ENCODE assay signal across 7 cellular contexts in genomic region chrY:23847806-23848447, GRCh38.
DNase-seq lines count a peak whose midpoint lies in the region; ATAC-seq, FAIRE-seq and TF ChIP-seq lines count a peak whose summit lies in the region.
"Not testable (repeated sequence)": the region's sequence is repeated elsewhere in the genome, so short reads cannot be mapped to it uniquely, and the experiment has no call there.

No MANE protein-coding gene starts in this region.

- not testable (repeated sequence) for H3K27ac ChIP-seq in RWPE2 (ENCODE audit: poor library complexity, severe bottlenecking); heart right ventricle; gastrocnemius medialis

- not testable (repeated sequence) for H3K9me3 ChIP-seq in RWPE2 (ENCODE audit: severe bottlenecking); heart right ventricle; gastrocnemius medialis

- intact Hi-C loops in Right ventricle myocardium inferior (cut with DNase I); Right ventricle myocardium superior (cut with DNase I); heart right ventricle (cut with DNase I); left ventricle myocardium superior (cut with micrococcal nuclease); gastrocnemius medialis (cut with DNase I; ENCODE audit: low total_unique reads): not testable (repeated sequence)

- not testable (repeated sequence) for DNase-seq in RCC 7860 (ENCODE audit: low spot score); RWPE2 (ENCODE audit: low spot score); Right ventricle myocardium inferior (ENCODE audit: missing footprints); Right ventricle myocardium superior; heart right ventricle; left ventricle myocardium superior; gastrocnemius medialis

- H3K36me3 ChIP-seq in RWPE2 (ENCODE audit: low read depth); heart right ventricle; gastrocnemius medialis: not testable (repeated sequence)

- FAIRE-seq in RCC 7860 (lab: Jason Lieb, UNC), result peak; percentile 42

- ATAC-seq in RWPE2 (ENCODE audit: low read depth) (peak; percentile 67; the same call in 2 of the 3 replicates), Right ventricle myocardium inferior (peak; percentile 93), Right ventricle myocardium superior (ENCODE audit: poor library complexity) (peak; percentile 94), heart right ventricle (peak in 5 of 8 donors; percentile 66 to 89 (median 87)), left ventricle myocardium superior (peak; percentile 97), gastrocnemius medialis (peak; percentile 92 to 96)

- not testable (repeated sequence) for H3K4me1 ChIP-seq in RWPE2 (ENCODE audit: insufficient read depth, poor library complexity, severe bottlenecking); heart right ventricle; gastrocnemius medialis

- not testable (repeated sequence) for H3K27me3 ChIP-seq in RWPE2 (ENCODE audit: insufficient read depth, poor library complexity, severe bottlenecking); heart right ventricle; gastrocnemius medialis

- TF ChIP-seq CTCF in RWPE2 (IDR thresholded peaks at IDR 0.05; ENCODE audit: poor library complexity, severe bottlenecking); heart right ventricle (IDR thresholded peaks at IDR 0.05); gastrocnemius medialis (IDR thresholded peaks at IDR 0.05 in 4 of 5, conservative IDR thresholded peaks at IDR 0.05 in 1 of 5): not testable (repeated sequence)

- H3K4me3 ChIP-seq in RWPE2 (ENCODE audit: severe bottlenecking); heart right ventricle; gastrocnemius medialis: not testable (repeated sequence)

- not testable (repeated sequence) for TF ChIP-seq POLR2A in gastrocnemius medialis (IDR thresholded peaks at IDR 0.05)

- in situ Hi-C loops in gastrocnemius medialis (cut with MboI; ENCODE audit: low sequenced_read_pairs in 4 of 4), result not testable (repeated sequence)
